ENCODE assay signal across 22 cellular contexts in genomic region chr4:106058919-106059318, GRCh38.
DNase-seq lines count a peak whose midpoint lies in the region.
"Had no signal": no experiment of that assay in that cellular context is flagged by ENCODE, and none has a peak within 500 bp of the region (broad histone marks: within the 10 kb centered on the region; RNA-seq: fewer than 3 reads in every experiment).

No MANE protein-coding gene starts in this region.

- DNase-seq in A172 (ENCODE audit: low spot score) (peak; percentile 31), NCI-H226 (peak; percentile 28), astrocyte of the hippocampus (ENCODE audit: low read depth, low spot score) (peak; percentile 29), iris pigment epithelial cell (ENCODE audit: low read depth) (peak; percentile 24), cortex of kidney (lab: John Stamatoyannopoulos, UW) (no peak), NCI-H128 (lab: John Stamatoyannopoulos, UW; ENCODE audit: unreplicated experiment) (no peak), hippocampal formation (lab: John Stamatoyannopoulos, UW) (no peak), NCI-H2107 treated with DMSO at 0.1 percent for 48 hours (lab: John Stamatoyannopoulos, UW; ENCODE audit: unreplicated experiment) (no peak)
- DNase-seq: 8988T; AML-193; C1 segment of cervical spinal cord; CD8-positive, alpha-beta T cell; DND-41; Karpas-422; MM.1S; NCI-H1048; NCI-H1436 treated with DMSO at 0.1 percent for 48 hours; NCI-H1930; NCI-H345; NCI-H524; NCI-H774; SW 1271 had no signal

Comparison
In these comparisons a context has a peak if more than half of its experiments do, and no peak if none do; other contexts are left out.
1. DNase-seq: peak in A172 (single experiment), NCI-H226 (single experiment), astrocyte of the hippocampus (single experiment) and iris pigment epithelial cell (single experiment); none in cortex of kidney (single experiment), NCI-H128 (single experiment), hippocampal formation (0 of 2) and NCI-H2107 treated with DMSO at 0.1 percent for 48 hours (single experiment).